ENCODE assay signal across 21 cellular contexts in genomic region chr13:25982908-25983307, GRCh38.
DNase-seq lines count a peak whose midpoint lies in the region; TF ChIP-seq lines count a peak whose summit lies in the region.
"Had no signal": no experiment of that assay in that cellular context is flagged by ENCODE, and none has a peak within 500 bp of the region (broad histone marks: within the 10 kb centered on the region; RNA-seq: fewer than 3 reads in every experiment).

No MANE protein-coding gene starts in this region.

- peaks cover 4% of the 10 kb centered on the region for H3K36me3 Mint-ChIP-seq in mesothelial cell of epicardium
- H3K36me3 Mint-ChIP-seq: CD4-positive, alpha-beta memory T cell had no signal

- DNase-seq in DMS 273 (lab: John Stamatoyannopoulos, UW; ENCODE audit: unreplicated experiment) (peak; percentile 5), DMS 273 treated with DMSO at 0.1 percent for 48 hours (lab: John Stamatoyannopoulos, UW) (no peak), NCI-H748 (lab: John Stamatoyannopoulos, UW; ENCODE audit: unreplicated experiment) (peak; percentile 63), NCI-H748 treated with DMSO at 0.1 percent for 48 hours (lab: John Stamatoyannopoulos, UW) (no peak), cerebellar cortex (ENCODE audit: low spot score) (peak; percentile 21), mesothelial cell of epicardium (ENCODE audit: low spot score in 2 of 2, unreplicated experiment in 2 of 2) (no peak), HPDE6-E6E7 (ENCODE audit: extremely low spot score) (no peak), NCI-H82 treated with DMSO at 0.1 percent for 48 hours (lab: John Stamatoyannopoulos, UW; ENCODE audit: unreplicated experiment) (no peak)
- DNase-seq: CD4-positive, alpha-beta memory T cell; GM23248; H9; KBM-7; MM.1S; NCI-H1048; NCI-H1436; NCI-H2081; NCI-H2227 treated with DMSO at 0.1 percent for 48 hours; NCI-H524 treated with DMSO at 0.1 percent for 48 hours; PC-9; RPMI8226; SW 1271 had no signal

- peaks cover 19% of the 10 kb centered on the region for H3K4me1 Mint-ChIP-seq in mesothelial cell of epicardium
- H3K4me1 Mint-ChIP-seq: CD4-positive, alpha-beta memory T cell had no signal

- peaks cover 9% of the 10 kb centered on the region for H3K9me3 Mint-ChIP-seq in mesothelial cell of epicardium

- H3K4me3 Mint-ChIP-seq in mesothelial cell of epicardium, result no peak overlapping the region
- H3K4me3 Mint-ChIP-seq: CD4-positive, alpha-beta memory T cell; H9 had no signal

- TF ChIP-seq CTCF in mesothelial cell of epicardium (IDR thresholded peaks at IDR 0.05; ENCODE audit: unreplicated experiment), result no peak

- H3K27me3 Mint-ChIP-seq in mesothelial cell of epicardium (ENCODE audit: low read depth), result no peaks in the 10 kb centered on the region
- H3K27me3 Mint-ChIP-seq: CD4-positive, alpha-beta memory T cell had no signal

- H3K27ac Mint-ChIP-seq in mesothelial cell of epicardium, result peak overlapping the region; percentile 43
- H3K27ac Mint-ChIP-seq: CD4-positive, alpha-beta memory T cell had no signal

Comparison
In these comparisons a context has a peak if more than half of its experiments do, and no peak if none do; other contexts are left out.
1. DNase-seq: peak in DMS 273 (single experiment), NCI-H748 (single experiment) and cerebellar cortex (single experiment); none in DMS 273 treated with DMSO at 0.1 percent for 48 hours (single experiment), NCI-H748 treated with DMSO at 0.1 percent for 48 hours (single experiment), mesothelial cell of epicardium (0 of 2), HPDE6-E6E7 (single experiment) and NCI-H82 treated with DMSO at 0.1 percent for 48 hours (single experiment).